6 cellular contexts compared by ENCODE assay signal in genomic region chr12:113161415-113162016, GRCh38. TPM values are rescaled to one million over a fixed set of nuclear protein-coding genes. Genes with fewer than 3 reads are reported as not detected.
A peak's percentile ranks its signal among the peaks of the same experiment; 100 is the strongest.
DNase-seq lines count a peak whose midpoint lies in the region; ATAC-seq, FAIRE-seq and TF ChIP-seq lines count a peak whose summit lies in the region.

No MANE protein-coding gene starts in this region.

- H3K27me3 Mint-ChIP-seq in CD4-positive, alpha-beta memory T cell = peaks cover 0 to under 1% of the 10 kb centered on the region in 2 donors

- FAIRE-seq in GM12878 (lab: Jason Lieb, UNC) = no peak

- BruUV-seq in GM12878 (replicated peaks; lab: Mats Ljungman, UMichigan) = no TSS peak

- no peak overlapping the region for H3K27ac ChIP-seq in GM12878 (ENCODE audit: control insufficient read depth, insufficient read depth)
- no peak overlapping the region for H3K27ac ChIP-seq in CD4-positive, alpha-beta memory T cell (ENCODE audit: low read depth, low read length)

- H3K9me3 Mint-ChIP-seq in CD4-positive, alpha-beta memory T cell = no peaks in the 10 kb centered on the region

- no peak overlapping the region for H3K4me2 ChIP-seq in GM12878 (ENCODE audit: control insufficient read depth, insufficient read depth)

- CTCF ChIA-PET in GM12878 (lab: Yijun Ruan, JAX) = interaction anchor here (0.6 to 1.0 kb wide), 2 partner anchors 112 to 118 kb away, joined by 3 to 4 read pairs; no protein-coding TSS in a partner anchor
- CTCF ChIA-PET in CD4-positive, alpha-beta memory T cell (lab: Charles Lee; ENCODE audit: partially characterized antibody) = interaction anchor here (1.2 kb wide), 1 partner anchor 13 kb away, joined by 3 read pairs; no protein-coding TSS in a partner anchor

- H4K20me1 ChIP-seq in GM12878 (ENCODE audit: control insufficient read depth, insufficient read depth) = no peaks in the 10 kb centered on the region; the same call in 1 of the 2 replicates

- peaks cover 42 to 69% of the 10 kb centered on the region in 2 donors for H3K36me3 Mint-ChIP-seq in CD4-positive, alpha-beta memory T cell

- H3K27ac Mint-ChIP-seq in CD4-positive, alpha-beta memory T cell = no peak overlapping the region

- SMC1A ChIA-PET in GM12878 (lab: Charles Lee; ENCODE audit: uncharacterized antibody, unreplicated experiment) = no interaction called here

- intact Hi-C loops in GM12878 (cut with micrococcal nuclease; ENCODE audit: unreplicated experiment) = no loop called here
- intact Hi-C loops in CD4-positive, alpha-beta memory T cell (cut with micrococcal nuclease) = no loop called here
- intact Hi-C loops in cardiac septum (cut with DNase I) = no loop called here

- ATAC-seq in GM12878 (peak; percentile 72), GM18858 (IDR thresholded peaks at IDR 0.05; ENCODE audit: unreplicated experiment) (no peak)

- RAD21 ChIA-PET in GM12878 (lab: Charles Lee; ENCODE audit: unreplicated experiment) = no interaction called here

- peak; percentile 58 for TF ChIP-seq POLR2A in GM12878 (IDR thresholded peaks at IDR 0.05; ENCODE audit: low read depth, low read length)

- no peaks in the 10 kb centered on the region for H3K27me3 ChIP-seq in GM12878 (replicated peaks in 1 of 2; ENCODE audit: control insufficient read depth in 2 of 2, insufficient read depth in 2 of 2, low read length in 1 of 2)
- H3K27me3 ChIP-seq in CD4-positive, alpha-beta memory T cell (ENCODE audit: insufficient read depth, low read length) = no peaks in the 10 kb centered on the region

- no peaks in the 10 kb centered on the region for H3K79me2 ChIP-seq in GM12878 (ENCODE audit: control insufficient read depth, insufficient read depth, low read length)

- no peak overlapping the region for H3K4me3 ChIP-seq in Jurkat, Clone E6-1 (ENCODE audit: low read length)
- H3K4me3 ChIP-seq in GM12878 = no peak overlapping the region
- H3K4me3 ChIP-seq in CD4-positive, alpha-beta memory T cell (ENCODE audit: low read length in 2 of 2) = no peak overlapping the region

- H3K36me3 ChIP-seq in GM12878 (ENCODE audit: control insufficient read depth in 2 of 2, insufficient read depth in 2 of 2, low read length in 1 of 2) = peaks cover 21 to 40% of the 10 kb centered on the region in 2 experiments; a peak in 3 of 4 replicates
- peaks cover 68% of the 10 kb centered on the region for H3K36me3 ChIP-seq in CD4-positive, alpha-beta memory T cell (ENCODE audit: insufficient read depth, low read length)

- no peak for TF ChIP-seq RAD21 in GM12878 (IDR thresholded peaks at IDR 0.05; ENCODE audit: insufficient read depth, low read depth, low read length)

- POLR2A ChIA-PET in GM12878 (lab: Charles Lee) = no interaction called here
- POLR2A ChIA-PET in CD4-positive, alpha-beta memory T cell (lab: Charles Lee; ENCODE audit: partially characterized antibody) = interaction anchor here (1.0 kb wide), 1 partner anchor 27 kb away, joined by 3 read pairs; no protein-coding TSS in a partner anchor

- no peak for TF ChIP-seq CTCF in GM12878 (IDR thresholded peaks at IDR 0.05 in 2 of 3, conservative IDR thresholded peaks at IDR 0.05 in 1 of 3; ENCODE audit: control insufficient read depth in 2 of 3, extremely low read depth in 1 of 3, insufficient read depth in 1 of 3, low read depth in 3 of 3, low read length in 3 of 3)

- no peaks in the 10 kb centered on the region for H3K9me3 ChIP-seq in GM12878 (replicated peaks; ENCODE audit: control insufficient read depth, insufficient read depth, low read length)
- no peaks in the 10 kb centered on the region for H3K9me3 ChIP-seq in CD4-positive, alpha-beta memory T cell (ENCODE audit: control insufficient read depth in 1 of 2, low read length in 2 of 2)

- peaks cover 0 to 11% (median under 1%) of the 10 kb centered on the region in 4 donors for H3K4me1 Mint-ChIP-seq in CD4-positive, alpha-beta memory T cell

- H3K4me3 Mint-ChIP-seq in CD4-positive, alpha-beta memory T cell = no peak overlapping the region

- in situ Hi-C loops in Caki2 (cut with HindIII; ENCODE audit: low pct_unique_long_range_greater_than_20kb, low sequenced_read_pairs) (no loop called here), GM12878 (cut with MboI) (no loop called here)

- WGBS in GM12878 (ENCODE audit: insufficient coverage, insufficient replicate concordance, low lambda C conversion rate, missing lambda C conversion rate) = 48% methylated on average over 12 of the region's 26 CpGs

- H3K4me1 ChIP-seq in GM12878 (ENCODE audit: control insufficient read depth, insufficient read depth, low read length) = no peaks in the 10 kb centered on the region
- H3K4me1 ChIP-seq in CD4-positive, alpha-beta memory T cell (ENCODE audit: insufficient read depth, low read length) = no peaks in the 10 kb centered on the region

- peak; percentile 91 for DNase-seq in Caki2 (ENCODE audit: low read depth)
- peak; percentile 73 for DNase-seq in Jurkat, Clone E6-1 (ENCODE audit: low read depth, low spot score)
- DNase-seq in GM12878 (ENCODE audit: low read depth, low spot score) = no peak
- no peak for DNase-seq in CD4-positive, alpha-beta memory T cell
- DNase-seq in cardiac septum (ENCODE audit: low spot score) = no peak

- H3K9ac ChIP-seq in GM12878 (ENCODE audit: control insufficient read depth, insufficient read depth, low read length) = no peak overlapping the region

- no peak for TF ChIP-seq EP300 in GM12878 (IDR thresholded peaks at IDR 0.05; ENCODE audit: borderline replicate concordance in 1 of 2, control insufficient read depth in 1 of 2, low read depth in 2 of 2, low read length in 2 of 2)

- no peak overlapping the region for H2AFZ ChIP-seq in GM12878 (ENCODE audit: control insufficient read depth, low read depth, low read length)

RNA-seq across cellular contexts. Expression of gene CFAP73, which starts 12.0 kb away (rescaled TPM):
- 5.4 and 6.2 TPM in 2 replicates for total RNA-seq in Caki2 (2014; rRNA removed; shearing (Covaris generic); ENCODE audit: low replicate concordance)
- polyA plus RNA-seq in Jurkat, Clone E6-1 (2012; ENCODE audit: insufficient read depth, insufficient read length) = 2.5 TPM
- total RNA-seq in GM12878 (2013; cell fraction: nucleolus; rRNA removed) = 0.39 and 0.44 TPM in 2 replicates
- total RNA-seq in GM12878 (2014; rRNA removed) = not detected in 2 replicates
- not detected in 2 replicates for total RNA-seq in GM12878 (2014; rRNA removed; fragmentation: Illumina TruSeq; extraction: Trizol)
- 0.18 TPM in 1 of 2 replicates, not detected in the other for total RNA-seq in GM12878 (2021)
- polyA plus RNA-seq in GM12878 (2011; ENCODE audit: low read depth) = not detected
- not detected in 2 replicates for polyA plus RNA-seq in GM12878 (2011; rRNA removed)
- polyA plus RNA-seq in GM12878 (2011; cell fraction: cytosol; rRNA removed) = 0.07 TPM in 1 of 2 replicates, not detected in the other
- polyA plus RNA-seq in GM12878 (2011; cell fraction: nucleus; rRNA removed) = not detected in 2 replicates
- polyA plus RNA-seq in GM12878 (2012) = 0.17 and 0.35 TPM in 2 replicates
- not detected in 2 replicates for polyA plus RNA-seq in GM12878 (2014; fragmentation: Illumina TruSeq; extraction: Trizol)
- polyA plus RNA-seq in GM12878 (2014; fragmentation: Nextera tagmentation; extraction: Ambion mirVana) = not detected
- not detected in 2 replicates for polyA plus RNA-seq in GM12878 (2014; rRNA removed)
- polyA plus RNA-seq in GM12878 (2016; fragmentation: Nextera tagmentation; extraction: Ambion mirVana) = not detected
- not detected in 2 replicates for polyA minus RNA-seq in GM12878 (2011; rRNA and poly(A)+ RNA removed)
- polyA minus RNA-seq in GM12878 (2011; cell fraction: cytosol; rRNA and poly(A)+ RNA removed) = not detected in 2 replicates
- polyA minus RNA-seq in GM12878 (2011; cell fraction: nucleus; rRNA and poly(A)+ RNA removed) = not detected in 2 replicates
- total RNA-seq in CD4-positive, alpha-beta memory T cell = not detected
- under 1 TPM in 1 of 2 donors, not detected in 1; 0.18 TPM for polyA plus RNA-seq in CD4-positive, alpha-beta memory T cell
- total RNA-seq in cardiac septum = not detected

RNA-seq across cellular contexts. Expression of gene DDX54, which starts 23.8 kb away (rescaled TPM):
- 48.3 and 57.9 TPM in 2 replicates for total RNA-seq in Caki2 (2014; rRNA removed; shearing (Covaris generic); ENCODE audit: low replicate concordance)
- polyA plus RNA-seq in Jurkat, Clone E6-1 (2012; ENCODE audit: insufficient read depth, insufficient read length) = 149 TPM
- 71.0 and 82.8 TPM in 2 replicates for total RNA-seq in GM12878 (2013; cell fraction: nucleolus; rRNA removed)
- total RNA-seq in GM12878 (2014; rRNA removed) (44.3 and 58.9 TPM in 2 replicates), GM12878 (2014; rRNA removed; fragmentation: Illumina TruSeq; extraction: Trizol) (24.7 and 28.8 TPM in 2 replicates), GM12878 (2021) (94.6 and 115 TPM in 2 replicates), cardiac septum (35.5 TPM)
- polyA plus RNA-seq in GM12878 (2011; ENCODE audit: low read depth) = 14.3 TPM
- polyA plus RNA-seq in GM12878 (2011; rRNA removed) (37.5 and 73.2 TPM in 2 replicates), GM12878 (2014; fragmentation: Illumina TruSeq; extraction: Trizol) (6.2 and 27.9 TPM in 2 replicates), GM12878 (2014; fragmentation: Nextera tagmentation; extraction: Ambion mirVana) (1 to 10 TPM; 1.9 to 8.6 TPM), GM12878 (2014; rRNA removed) (53.7 and 67.0 TPM in 2 replicates), GM12878 (2016; fragmentation: Nextera tagmentation; extraction: Ambion mirVana) (10 to 100 TPM; 69.7 to 71.9 TPM)
- 85.9 and 87.1 TPM in 2 replicates for polyA plus RNA-seq in GM12878 (2011; cell fraction: cytosol; rRNA removed)
- 94.1 and 163 TPM in 2 replicates for polyA plus RNA-seq in GM12878 (2011; cell fraction: nucleus; rRNA removed)
- polyA plus RNA-seq in GM12878 (2012) = 43.7 and 47.2 TPM in 2 replicates
- polyA minus RNA-seq in GM12878 (2011; rRNA and poly(A)+ RNA removed) = 43.9 and 84.0 TPM in 2 replicates
- polyA minus RNA-seq in GM12878 (2011; cell fraction: cytosol; rRNA and poly(A)+ RNA removed) = 28.2 and 42.1 TPM in 2 replicates
- polyA minus RNA-seq in GM12878 (2011; cell fraction: nucleus; rRNA and poly(A)+ RNA removed) = 34.2 and 48.4 TPM in 2 replicates
- 10 to 100 TPM; 64.9 to 69.4 TPM for total RNA-seq in CD4-positive, alpha-beta memory T cell
- polyA plus RNA-seq in CD4-positive, alpha-beta memory T cell = 10 to 100 TPM in 1 of 2 donors, 1 to 10 TPM in 1; 9.9 to 39.7 TPM

RNA-seq across cellular contexts. Expression of gene RITA1, which starts 24.0 kb away (rescaled TPM):
- total RNA-seq in Caki2 (2014; rRNA removed; shearing (Covaris generic); ENCODE audit: low replicate concordance) = 37.1 and 53.0 TPM in 2 replicates
- 28.2 TPM for polyA plus RNA-seq in Jurkat, Clone E6-1 (2012; ENCODE audit: insufficient read depth, insufficient read length)
- 37.9 and 38.4 TPM in 2 replicates for total RNA-seq in GM12878 (2013; cell fraction: nucleolus; rRNA removed)
- total RNA-seq in GM12878 (2014; rRNA removed) (32.8 and 39.6 TPM in 2 replicates), GM12878 (2014; rRNA removed; fragmentation: Illumina TruSeq; extraction: Trizol) (16.3 and 18.9 TPM in 2 replicates), GM12878 (2021) (29.2 and 31.4 TPM in 2 replicates), cardiac septum (11.0 TPM)
- 24.5 TPM for polyA plus RNA-seq in GM12878 (2011; ENCODE audit: low read depth)
- polyA plus RNA-seq in GM12878 (2011; rRNA removed) (15.2 and 19.9 TPM in 2 replicates), GM12878 (2014; fragmentation: Illumina TruSeq; extraction: Trizol) (5.3 and 13.7 TPM in 2 replicates), GM12878 (2014; fragmentation: Nextera tagmentation; extraction: Ambion mirVana) (1 to 10 TPM; 2.3 to 6.4 TPM), GM12878 (2014; rRNA removed) (27.3 and 29.8 TPM in 2 replicates), GM12878 (2016; fragmentation: Nextera tagmentation; extraction: Ambion mirVana) (10 to 100 TPM; 37.4 to 39.9 TPM)
- polyA plus RNA-seq in GM12878 (2011; cell fraction: cytosol; rRNA removed) = 29.9 and 37.4 TPM in 2 replicates
- 20.2 and 21.3 TPM in 2 replicates for polyA plus RNA-seq in GM12878 (2011; cell fraction: nucleus; rRNA removed)
- 16.1 and 17.4 TPM in 2 replicates for polyA plus RNA-seq in GM12878 (2012)
- polyA minus RNA-seq in GM12878 (2011; rRNA and poly(A)+ RNA removed) = 13.3 and 30.4 TPM in 2 replicates
- 9.5 and 9.9 TPM in 2 replicates for polyA minus RNA-seq in GM12878 (2011; cell fraction: cytosol; rRNA and poly(A)+ RNA removed)
- 10.6 and 25.4 TPM in 2 replicates for polyA minus RNA-seq in GM12878 (2011; cell fraction: nucleus; rRNA and poly(A)+ RNA removed)
- 10 to 100 TPM; 12.8 to 14.2 TPM for total RNA-seq in CD4-positive, alpha-beta memory T cell
- 10 to 100 TPM; 19.4 to 25.9 TPM for polyA plus RNA-seq in CD4-positive, alpha-beta memory T cell

RNA-seq across cellular contexts. Expression of gene RASAL1, which starts 26.0 kb away (rescaled TPM):
- total RNA-seq in Caki2 (2014; rRNA removed; shearing (Covaris generic); ENCODE audit: low replicate concordance) = 29.3 and 65.1 TPM in 2 replicates
- 16.6 TPM for polyA plus RNA-seq in Jurkat, Clone E6-1 (2012; ENCODE audit: insufficient read depth, insufficient read length)
- total RNA-seq in GM12878 (2013; cell fraction: nucleolus; rRNA removed) = 6.7 and 11.6 TPM in 2 replicates
- total RNA-seq in GM12878 (2014; rRNA removed) (1.0 TPM in 1 of 2 replicates, not detected in the other), GM12878 (2014; rRNA removed; fragmentation: Illumina TruSeq; extraction: Trizol) (not detected in 2 replicates), GM12878 (2021) (not detected in 2 replicates), cardiac septum (not detected)
- polyA plus RNA-seq in GM12878 (2011; ENCODE audit: low read depth) = 0.13 TPM
- polyA plus RNA-seq in GM12878 (2011; rRNA removed) (0.53 and 0.79 TPM in 2 replicates), GM12878 (2014; fragmentation: Illumina TruSeq; extraction: Trizol) (not detected in 2 replicates), GM12878 (2014; fragmentation: Nextera tagmentation; extraction: Ambion mirVana) (not detected), GM12878 (2014; rRNA removed) (0.04 TPM in 1 of 2 replicates, not detected in the other), GM12878 (2016; fragmentation: Nextera tagmentation; extraction: Ambion mirVana) (under 1 TPM; 0.12 to 0.25 TPM)
- 0.84 and 0.88 TPM in 2 replicates for polyA plus RNA-seq in GM12878 (2011; cell fraction: cytosol; rRNA removed)
- 1.8 and 3.5 TPM in 2 replicates for polyA plus RNA-seq in GM12878 (2011; cell fraction: nucleus; rRNA removed)
- polyA plus RNA-seq in GM12878 (2012) = 0.24 and 0.31 TPM in 2 replicates
- polyA minus RNA-seq in GM12878 (2011; rRNA and poly(A)+ RNA removed) = 0.22 and 1.2 TPM in 2 replicates
- polyA minus RNA-seq in GM12878 (2011; cell fraction: cytosol; rRNA and poly(A)+ RNA removed) = 0.42 TPM in 1 of 2 replicates, not detected in the other
- polyA minus RNA-seq in GM12878 (2011; cell fraction: nucleus; rRNA and poly(A)+ RNA removed) = 0.48 and 1.1 TPM in 2 replicates
- 1 to 10 TPM in 1 of 2 experiments, under 1 TPM in 1; 0.58 to 1.4 TPM for total RNA-seq in CD4-positive, alpha-beta memory T cell
- under 1 TPM; 0.10 to 0.68 TPM for polyA plus RNA-seq in CD4-positive, alpha-beta memory T cell

RNA-seq across cellular contexts. Expression of gene TPCN1, which starts 59.7 kb away (rescaled TPM):
- 16.4 and 18.9 TPM in 2 replicates for total RNA-seq in Caki2 (2014; rRNA removed; shearing (Covaris generic); ENCODE audit: low replicate concordance)
- polyA plus RNA-seq in Jurkat, Clone E6-1 (2012; ENCODE audit: insufficient read depth, insufficient read length) = 8.8 TPM
- 156 and 161 TPM in 2 replicates for total RNA-seq in GM12878 (2013; cell fraction: nucleolus; rRNA removed)
- total RNA-seq in GM12878 (2014; rRNA removed) = 10.3 and 10.4 TPM in 2 replicates
- 7.0 and 8.0 TPM in 2 replicates for total RNA-seq in GM12878 (2014; rRNA removed; fragmentation: Illumina TruSeq; extraction: Trizol)
- 26.6 and 30.9 TPM in 2 replicates for total RNA-seq in GM12878 (2021)
- polyA plus RNA-seq in GM12878 (2011; ENCODE audit: low read depth) = 12.0 TPM
- polyA plus RNA-seq in GM12878 (2011; rRNA removed) = 12.8 and 21.7 TPM in 2 replicates
- polyA plus RNA-seq in GM12878 (2011; cell fraction: cytosol; rRNA removed) = 17.4 and 21.0 TPM in 2 replicates
- 204 and 236 TPM in 2 replicates for polyA plus RNA-seq in GM12878 (2011; cell fraction: nucleus; rRNA removed)
- polyA plus RNA-seq in GM12878 (2012) = 27.0 and 35.5 TPM in 2 replicates
- polyA plus RNA-seq in GM12878 (2014; fragmentation: Illumina TruSeq; extraction: Trizol) = 8.3 and 17.1 TPM in 2 replicates
- 1 to 10 TPM in 1 of 2 experiments, under 1 TPM in 1; 0.79 to 1.0 TPM for polyA plus RNA-seq in GM12878 (2014; fragmentation: Nextera tagmentation; extraction: Ambion mirVana)
- polyA plus RNA-seq in GM12878 (2014; rRNA removed) = 24.4 and 26.4 TPM in 2 replicates
- polyA plus RNA-seq in GM12878 (2016; fragmentation: Nextera tagmentation; extraction: Ambion mirVana) = 10 to 100 TPM; 22.6 to 24.8 TPM
- 24.0 and 34.6 TPM in 2 replicates for polyA minus RNA-seq in GM12878 (2011; rRNA and poly(A)+ RNA removed)
- polyA minus RNA-seq in GM12878 (2011; cell fraction: cytosol; rRNA and poly(A)+ RNA removed) = 12.4 and 20.2 TPM in 2 replicates
- 41.8 and 67.3 TPM in 2 replicates for polyA minus RNA-seq in GM12878 (2011; cell fraction: nucleus; rRNA and poly(A)+ RNA removed)
- total RNA-seq in CD4-positive, alpha-beta memory T cell = 10 to 100 TPM; 79.8 to 94.2 TPM
- polyA plus RNA-seq in CD4-positive, alpha-beta memory T cell = 10 to 100 TPM in 1 of 2 donors, 1 to 10 TPM in 1; 8.5 to 19.9 TPM
- 77.1 TPM for total RNA-seq in cardiac septum

Comparison
In these comparisons a context has a peak if more than half of its experiments do, and no peak if none do; other contexts are left out.
1. DNase-seq: peak in Caki2 (single experiment) and Jurkat, Clone E6-1 (single experiment); none in GM12878 (single experiment), CD4-positive, alpha-beta memory T cell (0 of 5) and cardiac septum (single experiment).